Comparison of ENCODE assay signal across 8 cellular contexts in genomic region chr1:161209790-161210409, GRCh38. TPM values are rescaled to one million over a fixed set of nuclear protein-coding genes. Genes with fewer than 3 reads are reported as not detected.
DNase-seq lines count a peak whose midpoint lies in the region; ATAC-seq and TF ChIP-seq lines count a peak whose summit lies in the region.

No MANE protein-coding gene starts in this region.

- peaks cover 15% of the 10 kb centered on the region for H3K4me1 ChIP-seq in ACC112 (ENCODE audit: control insufficient read depth, insufficient read depth, low read length, unreplicated experiment)
- peaks cover 5% of the 10 kb centered on the region for H3K4me1 ChIP-seq in osteoblast (ENCODE audit: insufficient read depth, low read length)

- H3K36me3 ChIP-seq in ACC112 (ENCODE audit: insufficient read depth, low read length) (peaks cover 18% of the 10 kb centered on the region), MG63 (peaks cover 90% of the 10 kb centered on the region), osteoblast (ENCODE audit: insufficient read depth, low read length) (peaks cover 73% of the 10 kb centered on the region)

- H3K27me3 ChIP-seq in ACC112 (ENCODE audit: insufficient read depth, low read length) (no peaks in the 10 kb centered on the region), MG63 (no peaks in the 10 kb centered on the region), osteoblast (ENCODE audit: insufficient read depth, low read length) (no peaks in the 10 kb centered on the region)

- no peak overlapping the region for H3K4me2 ChIP-seq in osteoblast (ENCODE audit: insufficient read depth, low read length)

- TF ChIP-seq CTCF in foreskin fibroblast (IDR thresholded peaks at IDR 0.05; ENCODE audit: low read depth, low read length), result peak; percentile 98
- TF ChIP-seq CTCF in osteoblast (IDR thresholded peaks at IDR 0.05; ENCODE audit: extremely low read depth, low read depth, low read length), result peak; percentile 95

- DNase-seq in MG63, result peak; percentile 70
- peak; percentile 72 for DNase-seq in SHP77 treated with DMSO at 0.1 percent for 48 hours (lab: John Stamatoyannopoulos, UW)
- peak; percentile 59 for DNase-seq in activated T-helper 9 cell treated with anti-CD3 and anti-CD28 coated beads, Interleukin-2, amount 50 U/mL, for 16 hours (ENCODE audit: low read depth)
- DNase-seq in foreskin fibroblast, result peak; percentile 50 to 81
- peak; percentile 86 for DNase-seq in osteoblast (ENCODE audit: insufficient read length, low spot score, missing footprints)
- DNase-seq in ureter (ENCODE audit: low spot score), result peak; percentile 75

- H3K27ac ChIP-seq in ACC112 (ENCODE audit: low read depth, low read length), result peak overlapping the region; percentile 29; the same call in 1 of the 2 replicates
- no peak overlapping the region for H3K27ac ChIP-seq in osteoblast (ENCODE audit: low read depth, low read length)

- no peak overlapping the region for H2AFZ ChIP-seq in ACC112 (ENCODE audit: low read length, unreplicated experiment)
- no peak overlapping the region for H2AFZ ChIP-seq in osteoblast (ENCODE audit: low read length)

- H4K20me1 ChIP-seq in osteoblast (ENCODE audit: insufficient read depth, low read length), result peaks cover 2% of the 10 kb centered on the region

- H3K79me2 ChIP-seq in ACC112 (ENCODE audit: control insufficient read depth, insufficient read depth, low read length, unreplicated experiment), result peaks cover 11% of the 10 kb centered on the region
- peaks cover 16% of the 10 kb centered on the region for H3K79me2 ChIP-seq in osteoblast (ENCODE audit: insufficient read depth, low read length)

- ATAC-seq in GM18861 (IDR thresholded peaks at IDR 0.05; ENCODE audit: unreplicated experiment), result peak; percentile 60

- H3K4me3 ChIP-seq in ACC112 (ENCODE audit: low read depth, low read length) (no peak overlapping the region), MG63 (no peak overlapping the region), foreskin fibroblast (ENCODE audit: low read depth in 1 of 2, low read length in 2 of 2) (no peak overlapping the region), osteoblast (ENCODE audit: insufficient read depth, low read length) (no peak overlapping the region)

- no peaks in the 10 kb centered on the region for H3K9me3 ChIP-seq in MG63
- no peaks in the 10 kb centered on the region for H3K9me3 ChIP-seq in osteoblast (ENCODE audit: low read depth, low read length)

RNA-seq across cellular contexts. Expression of gene FCER1G, which starts 5.2 kb away (rescaled TPM):
- total RNA-seq in MG63 (2014; rRNA removed; shearing (Covaris generic); ENCODE audit: low replicate concordance), result 5.3 TPM in 1 of 2 replicates, not detected in the other
- total RNA-seq in osteoblast (0.29 and 0.72 TPM in 2 replicates), ureter (11.3 TPM)

RNA-seq across cellular contexts. Expression of gene NDUFS2, which starts 7.7 kb away (rescaled TPM):
- total RNA-seq in MG63 (2014; rRNA removed; shearing (Covaris generic); ENCODE audit: low replicate concordance), result 129 and 194 TPM in 2 replicates
- total RNA-seq in osteoblast (103 and 130 TPM in 2 replicates), ureter (94.1 TPM)

RNA-seq across cellular contexts. Expression of gene ADAMTS4, which starts 11.0 kb away (rescaled TPM):
- 3.6 and 5.2 TPM in 2 replicates for total RNA-seq in MG63 (2014; rRNA removed; shearing (Covaris generic); ENCODE audit: low replicate concordance)
- total RNA-seq in osteoblast (1.4 and 3.5 TPM in 2 replicates), ureter (42.6 TPM)

RNA-seq across cellular contexts. Expression of gene APOA2, which starts 13.5 kb away (rescaled TPM):
- total RNA-seq in MG63 (2014; rRNA removed; shearing (Covaris generic); ENCODE audit: low replicate concordance), result not detected in 2 replicates
- not detected in 2 replicates for total RNA-seq in osteoblast
- not detected for total RNA-seq in ureter

RNA-seq across cellular contexts. Expression of gene TOMM40L, which starts 16.0 kb away (rescaled TPM):
- total RNA-seq in MG63 (2014; rRNA removed; shearing (Covaris generic); ENCODE audit: low replicate concordance), result 24.0 and 39.6 TPM in 2 replicates
- total RNA-seq in osteoblast (6.5 and 8.8 TPM in 2 replicates), ureter (17.5 TPM)
